In the genomic region with DNA sequence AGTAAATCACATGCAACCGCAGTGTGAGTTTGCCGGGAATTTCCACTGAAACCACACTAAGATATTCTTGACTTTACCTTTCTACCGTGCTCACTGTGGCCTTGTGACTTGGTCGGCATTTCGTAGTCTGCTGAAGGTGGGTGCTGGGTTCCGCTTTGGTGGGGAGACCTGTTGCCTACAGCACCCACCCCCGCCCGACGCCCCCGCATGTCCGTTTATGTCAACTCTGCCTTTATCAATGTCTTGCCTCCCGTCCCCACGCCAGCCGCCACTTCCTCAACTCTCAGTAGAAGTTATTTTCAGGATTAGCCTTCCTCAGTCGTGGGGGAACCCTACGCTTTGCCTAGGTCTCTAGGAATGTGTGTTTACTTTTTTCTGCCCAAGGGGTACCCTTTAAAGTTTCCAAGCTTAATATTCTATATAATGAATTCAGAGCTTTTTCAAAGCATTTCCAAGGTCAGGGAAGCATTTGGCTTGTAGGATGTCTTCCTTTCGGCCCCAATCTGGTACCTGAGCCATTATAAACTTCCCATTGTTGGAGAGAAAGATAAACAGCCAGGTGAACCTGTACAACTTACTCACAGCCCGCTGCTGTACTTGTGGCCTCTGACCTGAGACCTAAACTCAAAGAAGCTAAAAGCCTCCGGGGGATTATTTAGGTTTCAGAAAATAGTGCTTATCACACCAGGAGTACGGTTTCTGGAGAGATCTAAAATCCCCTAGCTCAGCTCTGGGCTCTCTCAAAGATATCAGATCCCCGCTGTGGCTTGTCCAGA, we compare ENCODE assay signal across 8 cellular contexts. TPM values are rescaled to one million over a fixed set of nuclear protein-coding genes. Genes with fewer than 3 reads are reported as not detected.
A peak's percentile ranks its signal among the peaks of the same experiment; 100 is the strongest.
DNase-seq lines count a peak whose midpoint lies in the region; ATAC-seq and TF ChIP-seq lines count a peak whose summit lies in the region.

No MANE protein-coding gene starts in this region.

- H3K9ac ChIP-seq in SU-DHL-6 (ENCODE audit: low read length), result peak overlapping the region; percentile 47; the same call in 1 of the 2 replicates

- CTCF ChIA-PET in Caco-2 (lab: Charles Lee), result interaction anchor here (0.7 kb wide), 1 partner anchor 56 kb away, joined by 3 read pairs; no protein-coding TSS in a partner anchor

- H3K9me3 ChIP-seq in Caco-2 (no peaks in the 10 kb centered on the region), SU-DHL-6 (ENCODE audit: insufficient read depth, low read length) (no peaks in the 10 kb centered on the region), spleen (no peaks in the 10 kb centered on the region)

- intact Hi-C loops in Caco-2 (cut with micrococcal nuclease; ENCODE audit: unreplicated experiment), result no loop called here
- intact Hi-C loops in spleen (cut with DNase I; ENCODE audit: low total_unique reads), result loop anchor here (10.0 kb wide), 1 partner anchor 79 kb away; no protein-coding TSS in a partner anchor

- BruUV-seq in Caco-2 (replicated peaks; lab: Mats Ljungman, UMichigan), result no TSS peak

- no peaks in the 10 kb centered on the region for H4K20me1 ChIP-seq in SU-DHL-6 (ENCODE audit: low read depth, low read length)

- H3K27me3 ChIP-seq in Caco-2 (replicated peaks; ENCODE audit: control insufficient read depth, insufficient read depth, low read length) (no peaks in the 10 kb centered on the region), SU-DHL-6 (ENCODE audit: low read length) (no peaks in the 10 kb centered on the region), spleen (replicated peaks in 1 of 7) (no peaks in the 10 kb centered on the region)

- H3K4me2 ChIP-seq in SU-DHL-6 (ENCODE audit: low read depth, low read length, poor library complexity, severe bottlenecking), result peak overlapping the region; percentile 75

- DNase-seq in Caco-2, result peak; percentile 38 to 50
- DNase-seq in activated naive CD4-positive, alpha-beta T cell treated with anti-CD3 and anti-CD28 coated beads, Interleukin-2, amount 50 U/mL, for 16 hours, result peak; percentile 64
- DNase-seq in spleen, result peak; percentile 88
- DNase-seq in NCI-H526 (lab: John Stamatoyannopoulos, UW), result no peak

- peak overlapping the region; percentile 13 for H3K27ac ChIP-seq in SU-DHL-6 (ENCODE audit: low read depth, low read length)
- H3K27ac ChIP-seq in spleen, result peak overlapping the region in 7 of 8 donors; percentile 71 to 84 (median 80)

- no peak overlapping the region for H3K4me3 ChIP-seq in Caco-2 (ENCODE audit: low read depth, low read length)
- H3K4me3 ChIP-seq in SU-DHL-6 (ENCODE audit: insufficient read depth, low read length, poor library complexity, severe bottlenecking), result peak overlapping the region; percentile 54
- H3K4me3 ChIP-seq in spleen, result peak overlapping the region in 7 of 8 donors; percentile 24 to 72 (median 43)

- H3F3A ChIP-seq in SU-DHL-6 (ENCODE audit: insufficient read depth), result peaks cover 16% of the 10 kb centered on the region; the same call in 1 of the 2 replicates

- no peaks in the 10 kb centered on the region for H3K27me3 Mint-ChIP-seq in Caco-2 (ENCODE audit: insufficient read depth, unreplicated experiment)

- no peaks in the 10 kb centered on the region for H3K9me2 ChIP-seq in SU-DHL-6 (replicated peaks; ENCODE audit: insufficient read depth, low read length)

- POLR2A ChIA-PET in Caco-2 (lab: Charles Lee), result no interaction called here

- no peaks in the 10 kb centered on the region; the same call in 1 of the 2 replicates for H3K79me2 ChIP-seq in SU-DHL-6 (ENCODE audit: insufficient read depth, low read length)

- WGBS in spleen, 5 donors, result 28 to 43% (median 32%) methylated on average over 21 of the region's 21 CpGs

- H3K4me3 Mint-ChIP-seq in Caco-2 (ENCODE audit: unreplicated experiment), result peak overlapping the region; percentile 42

- H3K36me3 ChIP-seq in Caco-2 (ENCODE audit: control insufficient read depth, insufficient read depth, low read length) (no peaks in the 10 kb centered on the region), SU-DHL-6 (ENCODE audit: low read length) (no peaks in the 10 kb centered on the region), spleen (peaks cover 0 to 24% (median 2%) of the 10 kb centered on the region in 6 donors)

- H3K9me3 Mint-ChIP-seq in Caco-2 (ENCODE audit: unreplicated experiment), result no peaks in the 10 kb centered on the region

- TF ChIP-seq CTCF in Caco-2 (IDR thresholded peaks at IDR 0.05; ENCODE audit: insufficient read depth in 1 of 2, low read depth in 1 of 2, low read length in 1 of 2, severe bottlenecking in 1 of 2, unreplicated experiment in 1 of 2), result no peak
- TF ChIP-seq CTCF in SU-DHL-6 (IDR thresholded peaks at IDR 0.05; ENCODE audit: insufficient read depth, low read length, poor library complexity, severe bottlenecking), result no peak
- no peak for TF ChIP-seq CTCF in spleen (IDR thresholded peaks at IDR 0.05 in 8 of 11, conservative IDR thresholded peaks at IDR 0.05 in 3 of 11)

- no peak overlapping the region for H2AFZ ChIP-seq in SU-DHL-6 (ENCODE audit: low read depth, low read length, severe bottlenecking)

- H3K27ac Mint-ChIP-seq in Caco-2 (ENCODE audit: unreplicated experiment), result peak overlapping the region; percentile 45

- H3K4me1 ChIP-seq in Caco-2, result peaks cover 34% of the 10 kb centered on the region
- peaks cover 0 to 97% (median 40%) of the 10 kb centered on the region in 6 donors for H3K4me1 ChIP-seq in spleen

- peak; percentile 56 for ATAC-seq in HG02610 (IDR thresholded peaks at IDR 0.05; ENCODE audit: unreplicated experiment)
- ATAC-seq in GM21737 (IDR thresholded peaks at IDR 0.05; ENCODE audit: unreplicated experiment), result no peak
- ATAC-seq in GM19455 (IDR thresholded peaks at IDR 0.05; ENCODE audit: unreplicated experiment), result no peak

- H3K4me1 Mint-ChIP-seq in Caco-2 (ENCODE audit: low read depth, unreplicated experiment), result peaks cover 22% of the 10 kb centered on the region

- no peak for TF ChIP-seq POLR2A in spleen (IDR thresholded peaks at IDR 0.05)

- no peaks in the 10 kb centered on the region for H3K36me3 Mint-ChIP-seq in Caco-2 (ENCODE audit: insufficient read depth, unreplicated experiment)

RNA-seq across cellular contexts. Expression of a gene that starts 54.2 kb away (rescaled TPM):
- total RNA-seq in Caco-2 (2022) (132 and 152 TPM in 2 replicates), spleen (10 to 100 TPM; 10.9 to 20.9 (median 17.5) TPM)
- polyA plus RNA-seq in spleen, result 10 to 100 TPM; 12.2 to 15.0 (median 13.3) TPM

Comparison
In these comparisons a context has a peak if more than half of its experiments do, and no peak if none do; other contexts are left out.
1. DNase-seq: peak in Caco-2 (2 of 2), activated naive CD4-positive, alpha-beta T cell treated with anti-CD3 and anti-CD28 coated beads, Interleukin-2, amount 50 U/mL, for 16 hours (single experiment) and spleen (single experiment); none in NCI-H526 (0 of 2).